Comparison of ENCODE assay signal across 12 cellular contexts in the genomic region with DNA sequence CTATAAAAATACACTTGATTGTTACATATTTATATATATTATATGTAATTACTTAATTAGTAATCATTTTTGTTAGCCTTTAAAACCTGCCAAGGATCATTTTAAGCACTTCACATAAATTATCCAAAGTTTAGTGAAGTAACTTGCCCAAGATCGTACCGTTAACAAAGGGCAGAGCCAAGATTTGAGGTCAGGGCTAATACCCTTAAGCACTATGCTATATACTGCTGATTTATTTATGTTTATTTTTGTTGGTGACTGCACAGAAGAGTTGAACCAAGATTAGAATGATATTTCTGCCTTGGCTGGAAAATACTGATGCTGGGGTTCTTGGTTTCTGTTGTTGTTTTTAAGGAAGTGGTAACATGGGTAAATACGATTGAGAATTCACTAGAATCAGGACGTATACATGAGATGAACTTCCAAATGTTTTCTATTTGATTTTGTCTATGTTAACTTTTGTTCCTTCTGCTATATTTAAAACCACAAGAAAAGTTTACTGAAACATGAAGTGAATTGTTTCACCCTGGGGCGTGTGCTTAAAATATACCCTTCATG. TPM values are rescaled to one million over a fixed set of nuclear protein-coding genes. Genes with fewer than 3 reads are reported as not detected.
DNase-seq lines count a peak whose midpoint lies in the region; ATAC-seq and TF ChIP-seq lines count a peak whose summit lies in the region.
"Had no signal": no experiment of that assay in that cellular context is flagged by ENCODE, and none has a peak within 500 bp of the region (broad histone marks: within the 10 kb centered on the region; RNA-seq: fewer than 3 reads in every experiment).

No MANE protein-coding gene starts in this region.

- intact Hi-C loops in activated CD4-positive, alpha-beta T cell treated with anti-CD3 and anti-CD28 coated beads, Interleukin-2, amount 10 ng/mL, durations not matched to agents 24 days and 14 days (cut with micrococcal nuclease): no loop called here
- intact Hi-C loops in activated CD4-positive, alpha-beta T cell treated with anti-CD3 and anti-CD28 coated beads for 36 hours (cut with DNase I, micrococcal nuclease): no loop called here
- intact Hi-C loops in CD4-positive, alpha-beta memory T cell (cut with micrococcal nuclease): loop anchor here (2.0 to 10.0 kb wide), 2 partner anchors 38 to 132 kb away; no protein-coding TSS in a partner anchor
- intact Hi-C loops in activated T-helper 2 cell treated with anti-CD3 and anti-CD28 coated beads, Interferon-gamma antibody, Interleukin-2, Interleukin-4, amounts not matched to agents 10 μg/mL and 5 μg/mL and 100 μg/mL, durations not matched to agents 14 hours and 24 hours and 36 hours (cut with micrococcal nuclease): no loop called here

- H2BK5ac ChIP-seq in H9 (ENCODE audit: insufficient read length, low read length): no peak overlapping the region

- H3K27ac Mint-ChIP-seq in activated CD4-positive, alpha-beta T cell treated with anti-CD3 and anti-CD28 coated beads, Interleukin-2, amount 10 ng/mL, durations not matched to agents 24 days and 14 days: peak overlapping the region; percentile 49
- H3K27ac Mint-ChIP-seq in activated CD4-positive, alpha-beta T cell treated with anti-CD3 and anti-CD28 coated beads for 36 hours: no peak overlapping the region
- H3K27ac Mint-ChIP-seq in CD4-positive, alpha-beta memory T cell: peak overlapping the region; percentile 73 to 87 (median 83)
- H3K27ac Mint-ChIP-seq in activated T-helper 2 cell treated with anti-CD3 and anti-CD28 coated beads, Interferon-gamma antibody, Interleukin-2, Interleukin-4, amounts not matched to agents 10 μg/mL and 5 μg/mL and 100 μg/mL, durations not matched to agents 14 hours and 24 hours and 36 hours: peak overlapping the region; percentile 43
- H3K27ac Mint-ChIP-seq in naive B cell: peak overlapping the region; percentile 7 to 87 (median 54)
- no peak overlapping the region; a peak in 1 of 7 replicates for H3K27ac Mint-ChIP-seq in H9

- H3K79me1 ChIP-seq in H9 (ENCODE audit: insufficient read depth, low read depth, low read length, poor library complexity, severe bottlenecking): peaks cover 6% of the 10 kb centered on the region

- TF ChIP-seq CTCF in H9 (conservative IDR thresholded peaks at IDR 0.05): no peak

- H3K36me3 ChIP-seq in CD4-positive, alpha-beta memory T cell (ENCODE audit: insufficient read depth, low read length): no peaks in the 10 kb centered on the region
- H3K36me3 ChIP-seq: adrenal gland had no signal

- H3K4me3 ChIP-seq in CD4-positive, alpha-beta memory T cell (ENCODE audit: low read length in 2 of 2): no peak overlapping the region
- H3K4me3 ChIP-seq: adrenal gland had no signal

- H4K20me1 ChIP-seq in H9 (ENCODE audit: control insufficient read depth, insufficient read depth, insufficient read length): no peaks in the 10 kb centered on the region

- H2AFZ ChIP-seq in H9 (ENCODE audit: low read length): no peak overlapping the region

- no peak overlapping the region for H3K27ac ChIP-seq in CD4-positive, alpha-beta memory T cell (ENCODE audit: low read depth, low read length)
- H3K27ac ChIP-seq in H9 (ENCODE audit: insufficient read length, low read depth, low read length): no peak overlapping the region
- H3K27ac ChIP-seq: adrenal gland, KMS-11 had no signal

- H3K4me3 Mint-ChIP-seq in activated CD4-positive, alpha-beta T cell treated with anti-CD3 and anti-CD28 coated beads, Interleukin-2, amount 10 ng/mL, durations not matched to agents 24 days and 14 days: peak overlapping the region; percentile 34
- H3K4me3 Mint-ChIP-seq in activated CD4-positive, alpha-beta T cell treated with anti-CD3 and anti-CD28 coated beads for 36 hours: no peak overlapping the region
- H3K4me3 Mint-ChIP-seq in CD4-positive, alpha-beta memory T cell: peak overlapping the region in 7 of 8 donors; percentile 9 to 74 (median 43)
- H3K4me3 Mint-ChIP-seq in activated T-helper 2 cell treated with anti-CD3 and anti-CD28 coated beads, Interferon-gamma antibody, Interleukin-2, Interleukin-4, amounts not matched to agents 10 μg/mL and 5 μg/mL and 100 μg/mL, durations not matched to agents 14 hours and 24 hours and 36 hours (ENCODE audit: low read depth): no peak overlapping the region
- H3K4me3 Mint-ChIP-seq in naive B cell (peak overlapping the region in 4 of 8 donors; percentile 1 to 50 (median 34)), H9 (no peak overlapping the region)

- no peak overlapping the region for H4K5ac ChIP-seq in H9 (ENCODE audit: insufficient read length, low read depth, low read length)

- no CpG with 5 or more reads among the region's 5 CpGs for WGBS in H9 (ENCODE audit: extremely low coverage, insufficient read length, low lambda C conversion rate)

- POLR2A ChIA-PET in activated CD4-positive, alpha-beta T cell treated with anti-CD3 and anti-CD28 coated beads for 36 hours (lab: Charles Lee): no interaction called here
- POLR2A ChIA-PET in CD4-positive, alpha-beta memory T cell (lab: Charles Lee; ENCODE audit: partially characterized antibody): interaction anchor here (2.1 to 10.1 kb wide), 2 partner anchors 41 to 59 kb away, joined by 4 to 116 read pairs; no protein-coding TSS in a partner anchor

- no peak overlapping the region for H3K9ac ChIP-seq in H9 (ENCODE audit: extremely low read depth, insufficient read length, low read length)
- H3K9ac ChIP-seq: KMS-11 had no signal

- H3T11ph ChIP-seq in H9 (ENCODE audit: low read length): no peak overlapping the region

- no peaks in the 10 kb centered on the region for H3K23me2 ChIP-seq in H9 (ENCODE audit: insufficient read length, low read depth, low read length, poor library complexity, severe bottlenecking)

- no peaks in the 10 kb centered on the region for H3K9me3 Mint-ChIP-seq in activated CD4-positive, alpha-beta T cell treated with anti-CD3 and anti-CD28 coated beads, Interleukin-2, amount 10 ng/mL, durations not matched to agents 24 days and 14 days
- no peaks in the 10 kb centered on the region for H3K9me3 Mint-ChIP-seq in activated CD4-positive, alpha-beta T cell treated with anti-CD3 and anti-CD28 coated beads for 36 hours (ENCODE audit: low read depth)
- no peaks in the 10 kb centered on the region for H3K9me3 Mint-ChIP-seq in CD4-positive, alpha-beta memory T cell
- no peaks in the 10 kb centered on the region for H3K9me3 Mint-ChIP-seq in activated T-helper 2 cell treated with anti-CD3 and anti-CD28 coated beads, Interferon-gamma antibody, Interleukin-2, Interleukin-4, amounts not matched to agents 10 μg/mL and 5 μg/mL and 100 μg/mL, durations not matched to agents 14 hours and 24 hours and 36 hours
- H3K9me3 Mint-ChIP-seq in naive B cell (no peaks in the 10 kb centered on the region), H9 (no peaks in the 10 kb centered on the region)

- no peaks in the 10 kb centered on the region for H3K27me3 Mint-ChIP-seq in activated CD4-positive, alpha-beta T cell treated with anti-CD3 and anti-CD28 coated beads, Interleukin-2, amount 10 ng/mL, durations not matched to agents 24 days and 14 days
- no peaks in the 10 kb centered on the region for H3K27me3 Mint-ChIP-seq in activated CD4-positive, alpha-beta T cell treated with anti-CD3 and anti-CD28 coated beads for 36 hours
- H3K27me3 Mint-ChIP-seq in CD4-positive, alpha-beta memory T cell: no peaks in the 10 kb centered on the region
- no peaks in the 10 kb centered on the region for H3K27me3 Mint-ChIP-seq in activated T-helper 2 cell treated with anti-CD3 and anti-CD28 coated beads, Interferon-gamma antibody, Interleukin-2, Interleukin-4, amounts not matched to agents 10 μg/mL and 5 μg/mL and 100 μg/mL, durations not matched to agents 14 hours and 24 hours and 36 hours (ENCODE audit: low read depth)
- no peaks in the 10 kb centered on the region for H3K27me3 Mint-ChIP-seq in naive B cell
- no peaks in the 10 kb centered on the region for H3K27me3 Mint-ChIP-seq in H9 (ENCODE audit: low read depth)

- no peak overlapping the region for H2BK12ac ChIP-seq in H9 (ENCODE audit: insufficient read length, low read depth, low read length)

- no peaks in the 10 kb centered on the region for H3K9me3 ChIP-seq in CD4-positive, alpha-beta memory T cell (ENCODE audit: control insufficient read depth in 1 of 2, low read length in 2 of 2)
- no peaks in the 10 kb centered on the region for H3K9me3 ChIP-seq in H9 (ENCODE audit: control insufficient read depth, low read depth, low read length)
- H3K9me3 ChIP-seq: adrenal gland had no signal

- no peak for ATAC-seq in activated CD4-positive, alpha-beta T cell treated with anti-CD3 and anti-CD28 coated beads for 36 hours
- ATAC-seq in naive B cell (ENCODE audit: low read depth in 2 of 2): no peak
- no peak for ATAC-seq in HG03097 (IDR thresholded peaks at IDR 0.05; ENCODE audit: low FRiP score, unreplicated experiment)

- H3K36me3 Mint-ChIP-seq in activated CD4-positive, alpha-beta T cell treated with anti-CD3 and anti-CD28 coated beads, Interleukin-2, amount 10 ng/mL, durations not matched to agents 24 days and 14 days (ENCODE audit: low read depth): peaks cover 8% of the 10 kb centered on the region
- H3K36me3 Mint-ChIP-seq in activated CD4-positive, alpha-beta T cell treated with anti-CD3 and anti-CD28 coated beads for 36 hours (ENCODE audit: low read depth): peaks cover 2% of the 10 kb centered on the region
- peaks cover 13 to 27% of the 10 kb centered on the region in 2 donors for H3K36me3 Mint-ChIP-seq in CD4-positive, alpha-beta memory T cell
- H3K36me3 Mint-ChIP-seq in activated T-helper 2 cell treated with anti-CD3 and anti-CD28 coated beads, Interferon-gamma antibody, Interleukin-2, Interleukin-4, amounts not matched to agents 10 μg/mL and 5 μg/mL and 100 μg/mL, durations not matched to agents 14 hours and 24 hours and 36 hours (ENCODE audit: low read depth): peaks cover 10% of the 10 kb centered on the region
- H3K36me3 Mint-ChIP-seq in naive B cell: no peaks in the 10 kb centered on the region
- peaks cover 0 to 2% (median 0%) of the 10 kb centered on the region in 3 experiments; a peak in 1 of 7 replicates for H3K36me3 Mint-ChIP-seq in H9 (ENCODE audit: insufficient read depth in 1 of 3, low read depth in 3 of 3)

- H4K8ac ChIP-seq in H9 (replicated peaks; ENCODE audit: insufficient read length, low read depth, low read length): no peak overlapping the region

- no peak overlapping the region for H4K91ac ChIP-seq in H9 (ENCODE audit: insufficient read length, low read depth, low read length)

- H3K79me2 ChIP-seq in H9 (ENCODE audit: insufficient read depth, low read length): peaks cover 15% of the 10 kb centered on the region; the same call in 1 of the 2 replicates

- no peak overlapping the region for H3K4me2 ChIP-seq in H9 (ENCODE audit: insufficient read depth, insufficient read length, low read length)
- H3K4me2 ChIP-seq: KMS-11 had no signal

- no peak overlapping the region for H3K14ac ChIP-seq in H9 (ENCODE audit: insufficient read depth, low read length)

- H3K4ac ChIP-seq in H9 (ENCODE audit: low read depth, low read length): no peak overlapping the region

- CTCF ChIA-PET in activated CD4-positive, alpha-beta T cell treated with anti-CD3 and anti-CD28 coated beads for 36 hours (lab: Charles Lee): interaction anchor here (1.1 to 1.3 kb wide), 3 partner anchors 35 to 262 kb away, joined by 3 read pairs; no protein-coding TSS in a partner anchor
- CTCF ChIA-PET in CD4-positive, alpha-beta memory T cell (lab: Charles Lee; ENCODE audit: partially characterized antibody): interaction anchor here (5.0 kb wide), 1 partner anchor 133 kb away, joined by 31 read pairs; no protein-coding TSS in a partner anchor

- no peak overlapping the region for H3K56ac ChIP-seq in H9 (ENCODE audit: insufficient read length, low read depth, low read length)

- H3K23ac ChIP-seq in H9 (ENCODE audit: insufficient read length, low read depth, low read length): no peak overlapping the region

- no peak overlapping the region for H3K18ac ChIP-seq in H9 (ENCODE audit: insufficient read length, low read depth, low read length)

- H3K4me1 ChIP-seq in CD4-positive, alpha-beta memory T cell (ENCODE audit: insufficient read depth, low read length): peaks cover 92% of the 10 kb centered on the region
- H3K4me1 ChIP-seq in H9 (ENCODE audit: insufficient read depth, low read length): peaks cover 10% of the 10 kb centered on the region

- no peak overlapping the region for H2BK120ac ChIP-seq in H9 (ENCODE audit: low read depth, low read length, poor library complexity, severe bottlenecking)

- DNase-seq in activated CD4-positive, alpha-beta T cell treated with anti-CD3 and anti-CD28 coated beads, Interleukin-2, amount 10 ng/mL, durations not matched to agents 24 days and 14 days: no peak
- DNase-seq in activated CD4-positive, alpha-beta T cell treated with anti-CD3 and anti-CD28 coated beads for 36 hours: no peak
- no peak for DNase-seq in CD4-positive, alpha-beta memory T cell
- DNase-seq in activated T-helper 2 cell treated with anti-CD3 and anti-CD28 coated beads, Interferon-gamma antibody, Interleukin-2, Interleukin-4, amounts not matched to agents 10 μg/mL and 5 μg/mL and 100 μg/mL, durations not matched to agents 14 hours and 24 hours and 36 hours (ENCODE audit: low spot score): no peak
- DNase-seq in naive B cell (no peak), H9 (no peak), UCSD-AML1 (lab: John Stamatoyannopoulos, UW; ENCODE audit: unreplicated experiment) (no peak)
- DNase-seq: activated CD4-positive, alpha-beta T cell treated with anti-CD3 and anti-CD28 coated beads, Interleukin-2, amount 50 U/mL, for 4 hours; adrenal gland; NCI-H1694 had no signal

- no peak overlapping the region for H2BK20ac ChIP-seq in H9 (ENCODE audit: low read depth, low read length, poor library complexity, severe bottlenecking)

- no peaks in the 10 kb centered on the region for H3K27me3 ChIP-seq in CD4-positive, alpha-beta memory T cell (ENCODE audit: insufficient read depth, low read length)
- H3K27me3 ChIP-seq in H9 (ENCODE audit: insufficient read depth, low read length): no peaks in the 10 kb centered on the region
- H3K27me3 ChIP-seq: adrenal gland had no signal

- H2BK15ac ChIP-seq in H9 (ENCODE audit: low read depth, low read length): no peak overlapping the region

- H3K4me1 Mint-ChIP-seq in activated CD4-positive, alpha-beta T cell treated with anti-CD3 and anti-CD28 coated beads, Interleukin-2, amount 10 ng/mL, durations not matched to agents 24 days and 14 days: peaks cover 48% of the 10 kb centered on the region
- peaks cover 80% of the 10 kb centered on the region for H3K4me1 Mint-ChIP-seq in activated CD4-positive, alpha-beta T cell treated with anti-CD3 and anti-CD28 coated beads for 36 hours
- H3K4me1 Mint-ChIP-seq in CD4-positive, alpha-beta memory T cell: peaks cover 60 to 93% (median 79%) of the 10 kb centered on the region in 4 donors
- H3K4me1 Mint-ChIP-seq in activated T-helper 2 cell treated with anti-CD3 and anti-CD28 coated beads, Interferon-gamma antibody, Interleukin-2, Interleukin-4, amounts not matched to agents 10 μg/mL and 5 μg/mL and 100 μg/mL, durations not matched to agents 14 hours and 24 hours and 36 hours (ENCODE audit: low read depth): peaks cover 44% of the 10 kb centered on the region
- H3K4me1 Mint-ChIP-seq in naive B cell (peaks cover 57 to 75% (median 73%) of the 10 kb centered on the region in 3 donors), H9 (peaks cover 36 to 43% of the 10 kb centered on the region in 2 experiments)

- H2AK5ac ChIP-seq in H9 (ENCODE audit: insufficient read length, low read length): no peak overlapping the region

RNA-seq across cellular contexts. Expression of a gene that starts 9.3 kb away (rescaled TPM):
- total RNA-seq in activated CD4-positive, alpha-beta T cell treated with anti-CD3 and anti-CD28 coated beads, Interleukin-2, amount 10 ng/mL, durations not matched to agents 24 days and 14 days: 28.4 and 28.9 TPM in 2 replicates
- total RNA-seq in activated CD4-positive, alpha-beta T cell treated with anti-CD3 and anti-CD28 coated beads for 36 hours: 100 to 1,000 TPM in 1 of 2 experiments, 10 to 100 TPM in 1; 72.5 to 101 TPM
- total RNA-seq in CD4-positive, alpha-beta memory T cell: 100 to 1,000 TPM; 365 to 374 TPM
- 100 to 1,000 TPM; 525 to 613 TPM for polyA plus RNA-seq in CD4-positive, alpha-beta memory T cell
- total RNA-seq in activated T-helper 2 cell treated with anti-CD3 and anti-CD28 coated beads, Interferon-gamma antibody, Interleukin-2, Interleukin-4, amounts not matched to agents 10 μg/mL and 5 μg/mL and 100 μg/mL, durations not matched to agents 14 hours and 24 hours and 36 hours: 37.8 and 47.4 TPM in 2 replicates
- polyA plus RNA-seq in naive B cell (ENCODE audit: low read depth in 6 of 6): 100 to 1,000 TPM; 322 to 394 (median 366) TPM
- total RNA-seq in H9 (2021): 59.9 and 66.4 TPM in 2 replicates

Comparison
In these comparisons a context has a peak if more than half of its experiments do, and no peak if none do; other contexts are left out.
1. H3K27ac Mint-ChIP-seq: peak in activated CD4-positive, alpha-beta T cell treated with anti-CD3 and anti-CD28 coated beads, Interleukin-2, amount 10 ng/mL, durations not matched to agents 24 days and 14 days (single experiment), CD4-positive, alpha-beta memory T cell (7 of 7), activated T-helper 2 cell treated with anti-CD3 and anti-CD28 coated beads, Interferon-gamma antibody, Interleukin-2, Interleukin-4, amounts not matched to agents 10 μg/mL and 5 μg/mL and 100 μg/mL, durations not matched to agents 14 hours and 24 hours and 36 hours (single experiment) and naive B cell (6 of 6); none in activated CD4-positive, alpha-beta T cell treated with anti-CD3 and anti-CD28 coated beads for 36 hours (single experiment) and H9 (0 of 3).
2. H3K4me3 Mint-ChIP-seq: peak in activated CD4-positive, alpha-beta T cell treated with anti-CD3 and anti-CD28 coated beads, Interleukin-2, amount 10 ng/mL, durations not matched to agents 24 days and 14 days (single experiment) and CD4-positive, alpha-beta memory T cell (7 of 8); none in activated CD4-positive, alpha-beta T cell treated with anti-CD3 and anti-CD28 coated beads for 36 hours (single experiment), activated T-helper 2 cell treated with anti-CD3 and anti-CD28 coated beads, Interferon-gamma antibody, Interleukin-2, Interleukin-4, amounts not matched to agents 10 μg/mL and 5 μg/mL and 100 μg/mL, durations not matched to agents 14 hours and 24 hours and 36 hours (single experiment) and H9 (0 of 2).